In the genomic region with DNA sequence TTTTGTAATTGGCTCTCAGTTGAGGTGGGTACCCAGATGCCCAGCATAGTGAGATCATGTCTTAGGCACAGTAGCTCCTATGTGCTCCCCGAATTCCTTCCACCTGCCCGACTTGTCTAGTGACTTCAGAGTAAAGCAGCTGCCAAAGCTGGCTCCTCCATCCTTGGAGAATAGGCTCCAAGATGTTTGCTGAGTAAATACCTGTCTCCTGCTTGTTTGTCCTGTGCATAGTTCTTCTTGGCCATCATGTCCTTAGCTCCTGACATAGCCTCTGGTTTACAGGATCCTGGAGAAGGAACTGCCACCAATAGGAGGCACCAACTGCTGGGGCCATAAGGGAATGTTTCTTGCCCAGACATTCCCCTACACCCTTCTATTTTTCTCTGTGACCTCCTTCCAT, we compare ENCODE assay signal across 15 cellular contexts. TPM values are rescaled to one million over a fixed set of nuclear protein-coding genes. Genes with fewer than 3 reads are reported as not detected.
DNase-seq lines count a peak whose midpoint lies in the region; ATAC-seq and TF ChIP-seq lines count a peak whose summit lies in the region.
"Had no signal": no experiment of that assay in that cellular context is flagged by ENCODE, and none has a peak within 500 bp of the region (broad histone marks: within the 10 kb centered on the region; RNA-seq: fewer than 3 reads in every experiment).

No MANE protein-coding gene starts in this region.

- H3K9me3 Mint-ChIP-seq in activated CD8-positive, alpha-beta T cell treated with anti-CD3 and anti-CD28 coated beads, Interleukin-2, amount 10 ng/mL, durations not matched to agents 7 days and 5 days (ENCODE audit: insufficient read depth): no peaks in the 10 kb centered on the region

- peak overlapping the region; percentile 22; the same call in 1 of the 2 replicates for H2AK5ac ChIP-seq in IMR-90 (ENCODE audit: low read depth, low read length)

- H3K4me1 ChIP-seq in IMR-90 (ENCODE audit: control insufficient read depth, insufficient read depth, low read length) (peaks cover 7% of the 10 kb centered on the region), breast epithelium (no peaks in the 10 kb centered on the region), lung (ENCODE audit: control insufficient read depth in 2 of 2, insufficient read depth in 2 of 2, low read length in 2 of 2) (no peaks in the 10 kb centered on the region)
- H3K4me1 ChIP-seq: BLaER1 treated with 17β-estradiol and CSF1 and Interleukin-3, amounts not matched to agents 10 nM and 100 nM had no signal

- no peak overlapping the region for H3K27ac Mint-ChIP-seq in activated CD8-positive, alpha-beta T cell treated with anti-CD3 and anti-CD28 coated beads, Interleukin-2, amount 10 ng/mL, durations not matched to agents 7 days and 5 days

- no peak overlapping the region for H4K8ac ChIP-seq in IMR-90 (ENCODE audit: low read depth in 2 of 2, low read length in 2 of 2)

- no peak overlapping the region for H3K9ac ChIP-seq in IMR-90 (ENCODE audit: low read depth, low read length)
- H3K9ac ChIP-seq: BLaER1 treated with 17β-estradiol and CSF1 and Interleukin-3, amounts not matched to agents 10 nM and 100 nM; GM23248 had no signal

- in situ Hi-C loops in IMR-90 (cut with MboI; ENCODE audit: low sequenced_read_pairs): no loop called here

- peaks cover 27% of the 10 kb centered on the region for H3K27me3 ChIP-seq in IMR-90 (ENCODE audit: control insufficient read depth, insufficient read depth, low read length)
- H3K27me3 ChIP-seq in breast epithelium: no peaks in the 10 kb centered on the region
- H3K27me3 ChIP-seq in lung (ENCODE audit: control insufficient read depth, insufficient read depth): peaks cover 3% of the 10 kb centered on the region
- H3K27me3 ChIP-seq in MG63: no peaks in the 10 kb centered on the region

- no peak overlapping the region for H4K91ac ChIP-seq in IMR-90 (ENCODE audit: insufficient read depth, low read depth, low read length)

- H3K14ac ChIP-seq in IMR-90 (replicated peaks; ENCODE audit: low read depth, low read length): no peak overlapping the region

- H3K4me2 ChIP-seq in IMR-90 (ENCODE audit: low read depth, low read length): no peak overlapping the region
- H3K4me2 ChIP-seq: BLaER1 treated with 17β-estradiol and CSF1 and Interleukin-3, amounts not matched to agents 10 nM and 100 nM had no signal

- POLR2A ChIA-PET in IMR-90 (lab: Charles Lee; ENCODE audit: unreplicated experiment): no interaction called here
- POLR2A ChIA-PET in activated CD8-positive, alpha-beta T cell treated with anti-CD3 and anti-CD28 coated beads, Interleukin-2, amount 10 ng/mL, durations not matched to agents 7 days and 5 days (lab: Charles Lee): no interaction called here

- dilution Hi-C loops in IMR-90 (cut with HindIII; ENCODE audit: low sequenced_read_pairs, unreplicated experiment): no loop called here

- H3K9me1 ChIP-seq in IMR-90 (ENCODE audit: insufficient read depth, low read length): 0 out of 2 replicates have a peak, but pooled peaks cover 4% of the 10 kb centered on the region

- H2BK120ac ChIP-seq in IMR-90 (ENCODE audit: low read depth, low read length): no peak overlapping the region

- H4K5ac ChIP-seq in IMR-90 (ENCODE audit: low read depth, low read length): no peak overlapping the region

- H3K27me3 Mint-ChIP-seq in activated CD8-positive, alpha-beta T cell treated with anti-CD3 and anti-CD28 coated beads, Interleukin-2, amount 10 ng/mL, durations not matched to agents 7 days and 5 days (ENCODE audit: low read depth): peaks cover 39% of the 10 kb centered on the region

- TF ChIP-seq POLR2A in IMR-90 (IDR thresholded peaks at IDR 0.05; ENCODE audit: low read depth, low read length) (no peak), breast epithelium (IDR thresholded peaks at IDR 0.05) (no peak)

- DNase-seq in IMR-90 (no peak), breast epithelium (ENCODE audit: low spot score in 2 of 2) (peak; percentile 70 to 81), lung (ENCODE audit: low spot score) (peak; percentile 56), MG63 (no peak)
- no peak for DNase-seq in activated CD8-positive, alpha-beta T cell treated with anti-CD3 and anti-CD28 coated beads, Interleukin-2, amount 10 ng/mL, durations not matched to agents 7 days and 5 days
- DNase-seq: GM23248, KG1, NCI-H2029, NCI-H510A treated with DMSO at 0.1 percent for 48 hours had no signal

- no peak overlapping the region for H3K4me3 Mint-ChIP-seq in activated CD8-positive, alpha-beta T cell treated with anti-CD3 and anti-CD28 coated beads, Interleukin-2, amount 10 ng/mL, durations not matched to agents 7 days and 5 days

- no peak overlapping the region for H2AFZ ChIP-seq in IMR-90 (replicated peaks; ENCODE audit: low read length, poor library complexity)
- H2AFZ ChIP-seq: GM23248 had no signal

- H3K4ac ChIP-seq in IMR-90 (ENCODE audit: low read depth, low read length): no peak overlapping the region

- H3K4me3 ChIP-seq in IMR-90 (ENCODE audit: insufficient read depth, low read depth, low read length) (no peak overlapping the region), breast epithelium (no peak overlapping the region), lung (no peak overlapping the region), MG63 (no peak overlapping the region)
- H3K4me3 ChIP-seq: BLaER1 treated with 17β-estradiol and CSF1 and Interleukin-3, amounts not matched to agents 10 nM and 100 nM; GM23248 had no signal

- no peak overlapping the region for H2BK20ac ChIP-seq in IMR-90 (ENCODE audit: low read depth, low read length)

- TF ChIP-seq RAD21 in IMR-90 (IDR thresholded peaks at IDR 0.05; ENCODE audit: low read length): no peak

- no peaks in the 10 kb centered on the region for H3K36me3 Mint-ChIP-seq in activated CD8-positive, alpha-beta T cell treated with anti-CD3 and anti-CD28 coated beads, Interleukin-2, amount 10 ng/mL, durations not matched to agents 7 days and 5 days (ENCODE audit: low read depth)

- ATAC-seq in IMR-90 (ENCODE audit: low read depth) (no peak), lung (ENCODE audit: insufficient read depth, low FRiP score) (peak; percentile 32), GM21529 (IDR thresholded peaks at IDR 0.05; ENCODE audit: unreplicated experiment) (no peak), HG03432 (IDR thresholded peaks at IDR 0.05; ENCODE audit: unreplicated experiment) (no peak)
- ATAC-seq in activated CD8-positive, alpha-beta T cell treated with anti-CD3 and anti-CD28 coated beads, Interleukin-2, amount 10 ng/mL, durations not matched to agents 7 days and 5 days: no peak

- no peak overlapping the region for H3K23ac ChIP-seq in IMR-90 (ENCODE audit: low read depth, low read length)

- no peak overlapping the region for H2BK5ac ChIP-seq in IMR-90 (ENCODE audit: low read depth, low read length, poor library complexity, severe bottlenecking)

- H3K27ac ChIP-seq in IMR-90 (ENCODE audit: insufficient read depth, low read length): no peak overlapping the region
- H3K27ac ChIP-seq in breast epithelium: peak overlapping the region; percentile 26 to 55
- no peak overlapping the region for H3K27ac ChIP-seq in lung (ENCODE audit: low read depth in 1 of 2, low read length in 1 of 2)
- H3K27ac ChIP-seq: BLaER1 treated with 17β-estradiol and CSF1 and Interleukin-3, amounts not matched to agents 10 nM and 100 nM; GM23248; RWPE1 had no signal

- H3K36me3 ChIP-seq in IMR-90 (ENCODE audit: control insufficient read depth, insufficient read depth, low read length): no peaks in the 10 kb centered on the region
- no peaks in the 10 kb centered on the region for H3K36me3 ChIP-seq in breast epithelium
- no peaks in the 10 kb centered on the region for H3K36me3 ChIP-seq in lung (ENCODE audit: control insufficient read depth in 2 of 2, insufficient read depth in 2 of 2, low read length in 2 of 2)
- no peaks in the 10 kb centered on the region for H3K36me3 ChIP-seq in MG63
- H3K36me3 ChIP-seq: BLaER1 treated with 17β-estradiol and CSF1 and Interleukin-3, amounts not matched to agents 10 nM and 100 nM had no signal

- no peak overlapping the region for H2AK9ac ChIP-seq in IMR-90 (replicated peaks; ENCODE audit: low read depth, low read length, poor library complexity)

- H3K18ac ChIP-seq in IMR-90 (ENCODE audit: low read depth, low read length): no peak overlapping the region

- intact Hi-C loops in IMR-90 (cut with micrococcal nuclease): no loop called here
- intact Hi-C loops in breast epithelium (cut with DNase I; ENCODE audit: low total_unique reads): no loop called here

- H3K79me1 ChIP-seq in IMR-90 (ENCODE audit: low read depth in 1 of 2, low read length in 2 of 2): no peaks in the 10 kb centered on the region

- no TSS peak for BruUV-seq in IMR-90 (replicated peaks; lab: Mats Ljungman, UMichigan)

- H4K20me1 ChIP-seq in IMR-90 (ENCODE audit: insufficient read depth, low read length): no peaks in the 10 kb centered on the region
- H4K20me1 ChIP-seq: BLaER1 treated with 17β-estradiol and CSF1 and Interleukin-3, amounts not matched to agents 10 nM and 100 nM had no signal

- H3K56ac ChIP-seq in IMR-90 (ENCODE audit: extremely low read depth, insufficient read depth, low read length): no peak overlapping the region

- CTCF ChIA-PET in IMR-90 (lab: Yijun Ruan, JAX): interaction anchor here (0.6 kb wide), 1 partner anchor 45 kb away, joined by 3 read pairs; no protein-coding TSS in a partner anchor
- CTCF ChIA-PET in activated CD8-positive, alpha-beta T cell treated with anti-CD3 and anti-CD28 coated beads, Interleukin-2, amount 10 ng/mL, durations not matched to agents 7 days and 5 days (lab: Charles Lee): no interaction called here

- H3K9me3 ChIP-seq in IMR-90 (ENCODE audit: control insufficient read depth, insufficient read depth, low read length): no peaks in the 10 kb centered on the region
- H3K9me3 ChIP-seq in breast epithelium: no peaks in the 10 kb centered on the region
- H3K9me3 ChIP-seq in lung (ENCODE audit: control insufficient read depth in 2 of 2, insufficient read depth in 1 of 2, low read length in 1 of 2): no peaks in the 10 kb centered on the region
- H3K9me3 ChIP-seq in MG63: no peaks in the 10 kb centered on the region
- H3K9me3 ChIP-seq: BLaER1 treated with 17β-estradiol and CSF1 and Interleukin-3, amounts not matched to agents 10 nM and 100 nM had no signal

- no peaks in the 10 kb centered on the region for H3K4me1 Mint-ChIP-seq in activated CD8-positive, alpha-beta T cell treated with anti-CD3 and anti-CD28 coated beads, Interleukin-2, amount 10 ng/mL, durations not matched to agents 7 days and 5 days (ENCODE audit: low read depth)

- H2BK15ac ChIP-seq in IMR-90 (ENCODE audit: low read depth, low read length): no peak overlapping the region; the same call in 2 of the 3 replicates

- TF ChIP-seq CTCF in IMR-90 (conservative IDR thresholded peaks at IDR 0.05; ENCODE audit: low read depth, low read length): no peak
- TF ChIP-seq CTCF in breast epithelium (IDR thresholded peaks at IDR 0.05): peak in 2 of 3 donors; percentile 14 to 29
- no peak for TF ChIP-seq CTCF in lung (IDR thresholded peaks at IDR 0.05; ENCODE audit: control extremely low read depth, extremely low read depth)

- WGBS in IMR-90 (ENCODE audit: extremely low coverage in 2 of 2, insufficient read length in 1 of 2), 2 experiments: no CpG with 5 or more reads among the region's 2 CpGs
- WGBS in lung, 2 donors: 64 to 78% methylated on average over 2 of the region's 2 CpGs

RNA-seq across cellular contexts. Expression of a gene that starts 52.6 kb away (rescaled TPM):
- total RNA-seq in IMR-90 (2012; rRNA removed): not detected in 2 replicates
- not detected in 2 replicates for polyA plus RNA-seq in IMR-90 (2012; rRNA removed)
- polyA plus RNA-seq in IMR-90 (2012; cell fraction: cytosol; rRNA removed): not detected in 2 replicates
- polyA plus RNA-seq in IMR-90 (2012; cell fraction: nucleus; rRNA removed; ENCODE audit: low replicate concordance): not detected in 2 replicates
- total RNA-seq in breast epithelium: not detected
- total RNA-seq in lung: not detected
- polyA plus RNA-seq in lung: not detected
- not detected for total RNA-seq in activated CD8-positive, alpha-beta T cell treated with anti-CD3 and anti-CD28 coated beads, Interleukin-2, amount 10 ng/mL, durations not matched to agents 7 days and 5 days
- total RNA-seq in MG63 (2014; rRNA removed; shearing (Covaris generic); ENCODE audit: low replicate concordance): not detected in 2 replicates
- total RNA-seq: G401, GM23248, SK-MEL-5 had no signal
- polyA plus RNA-seq: GM23248 had no signal

Comparison
In these comparisons a context has a peak if more than half of its experiments do, and no peak if none do; other contexts are left out.
1. DNase-seq: peak in breast epithelium (2 of 2) and lung (single experiment); none in IMR-90 (single experiment), activated CD8-positive, alpha-beta T cell treated with anti-CD3 and anti-CD28 coated beads, Interleukin-2, amount 10 ng/mL, durations not matched to agents 7 days and 5 days (single experiment) and MG63 (single experiment).
2. H3K27ac ChIP-seq: peak in breast epithelium (2 of 2); none in IMR-90 (single experiment) and lung (0 of 2).
3. CTCF ChIP-seq: peak in breast epithelium (2 of 3); none in IMR-90 (single experiment) and lung (single experiment).